Comparison of ENCODE assay signal across 17 cellular contexts in the genomic region with DNA sequence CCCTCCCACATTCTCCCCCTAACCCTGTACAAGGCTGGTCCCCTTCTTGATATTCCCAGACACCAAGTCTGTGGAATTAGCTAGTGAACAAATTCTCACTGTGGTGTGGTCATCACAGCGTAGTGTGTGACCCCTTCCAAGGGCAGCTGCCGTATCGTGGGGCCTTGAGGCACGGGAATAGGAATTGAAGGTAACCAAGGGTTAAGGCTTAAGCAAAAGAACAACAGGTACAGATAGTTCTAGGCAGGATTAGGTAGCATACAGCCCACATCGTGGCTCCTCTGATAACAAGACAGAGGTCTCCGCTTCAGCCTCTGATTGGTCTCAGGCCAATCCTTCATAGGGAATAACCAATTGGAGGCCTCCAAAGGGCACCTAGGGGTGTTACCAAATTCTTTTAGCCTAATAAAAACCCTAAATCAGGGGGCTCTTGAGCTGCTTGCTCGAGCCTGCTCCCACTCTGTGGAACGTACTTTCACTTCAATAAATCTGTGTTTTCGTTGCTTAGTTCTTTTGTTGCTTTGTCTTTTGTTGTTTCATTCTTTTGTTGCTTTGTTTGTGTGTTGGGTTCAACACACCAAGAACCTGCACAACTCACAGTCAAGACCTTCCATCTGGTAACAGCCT.
DNase-seq lines count a peak whose midpoint lies in the region; FAIRE-seq and TF ChIP-seq lines count a peak whose summit lies in the region.
"Had no signal": no experiment of that assay in that cellular context is flagged by ENCODE, and none has a peak within 500 bp of the region (broad histone marks: within the 10 kb centered on the region; RNA-seq: fewer than 3 reads in every experiment).

No MANE protein-coding gene starts in this region.

- H3K4ac ChIP-seq in H1 (replicated peaks; ENCODE audit: insufficient read length, low read depth, low read length), result no peak overlapping the region
- H3K4ac ChIP-seq in trophoblast cell (ENCODE audit: low read depth, low read length), result no peak overlapping the region

- no peak for FAIRE-seq in H1 (lab: Jason Lieb, UNC)
- no peak for FAIRE-seq in GM19239 (lab: Jason Lieb, UNC)
- FAIRE-seq in D721Med (lab: Jason Lieb, UNC), result no peak
- FAIRE-seq: A549, H54 had no signal

- H4K8ac ChIP-seq in H1 (ENCODE audit: extremely low read depth, insufficient read depth, low read length) (no peak overlapping the region), trophoblast cell (ENCODE audit: low read depth, low read length) (no peak overlapping the region)

- no peak for TF ChIP-seq POLR2A in H1 (IDR thresholded peaks at IDR 0.05; ENCODE audit: control extremely low read depth in 1 of 2, low read depth in 2 of 2, low read length in 2 of 2)

- no peak overlapping the region for H4K5ac ChIP-seq in H1 (ENCODE audit: insufficient read length, low read depth, low read length)

- H3K18ac ChIP-seq in H1 (ENCODE audit: extremely low read depth, low read length) (no peak overlapping the region), trophoblast cell (ENCODE audit: low read length) (no peak overlapping the region)

- no peak overlapping the region for H2BK20ac ChIP-seq in H1 (ENCODE audit: low read length)

- H3K14ac ChIP-seq in H1 (ENCODE audit: insufficient read length) (no peak overlapping the region), trophoblast cell (ENCODE audit: low read length) (no peak overlapping the region)

- no peak for DNase-seq in SK-N-MC (ENCODE audit: low read depth, low spot score)
- peak in 1 of 2 experiments; percentile 39 for DNase-seq in H1 (ENCODE audit: low read depth in 1 of 2, low spot score in 2 of 2)
- DNase-seq in trophoblast cell, result no peak
- no peak for DNase-seq in GM19239 (ENCODE audit: insufficient read length, low spot score)
- no peak for DNase-seq in DMS79 (lab: John Stamatoyannopoulos, UW)
- no peak for DNase-seq in D721Med (ENCODE audit: insufficient read length, low spot score)
- DNase-seq: DMS153, EL, HFFc6, NCI-H1417 treated with DMSO at 0.1 percent for 48 hours, NCI-H187 treated with DMSO at 0.1 percent for 48 hours, NCI-H226, NCI-H524, SHP77 had no signal

- H2BK120ac ChIP-seq in H1 (replicated peaks; ENCODE audit: low read depth, low read length) (no peak overlapping the region), trophoblast cell (ENCODE audit: insufficient read depth, low read length, poor library complexity) (peak overlapping the region; percentile 30)

- H3K4me1 ChIP-seq in BLaER1, result peaks cover 64% of the 10 kb centered on the region
- H3K4me1 ChIP-seq in H1 (replicated peaks in 1 of 4; ENCODE audit: control insufficient read depth in 3 of 4, insufficient read depth in 4 of 4, low read length in 3 of 4), result peaks cover 0 to 3% (median 3%) of the 10 kb centered on the region in 4 experiments; a peak in 5 of 7 replicates
- peaks cover 4 to 9% of the 10 kb centered on the region in 2 experiments for H3K4me1 ChIP-seq in trophoblast cell (ENCODE audit: control insufficient read depth in 1 of 2, insufficient read depth in 2 of 2, low read length in 2 of 2)
- H3K4me1 ChIP-seq: A549 had no signal

- H3K9ac ChIP-seq in BLaER1 (no peak overlapping the region), SK-N-MC (ENCODE audit: insufficient read length) (no peak overlapping the region), H1 (replicated peaks in 1 of 4; ENCODE audit: extremely low read depth in 1 of 4, low read depth in 3 of 4, low read length in 3 of 4) (no peak overlapping the region), trophoblast cell (ENCODE audit: low read length) (no peak overlapping the region)

- no peak overlapping the region for H3K56ac ChIP-seq in H1 (replicated peaks; ENCODE audit: insufficient read length, low read depth, low read length)

- H4K91ac ChIP-seq in H1 (replicated peaks; ENCODE audit: insufficient read length, low read length), result no peak overlapping the region
- no peak overlapping the region for H4K91ac ChIP-seq in trophoblast cell (ENCODE audit: low read depth, low read length)

- H2AK5ac ChIP-seq in H1 (ENCODE audit: low read depth, low read length), result no peak overlapping the region
- peak overlapping the region; percentile 60 for H2AK5ac ChIP-seq in trophoblast cell (ENCODE audit: low read length)

- no peak overlapping the region for H4K12ac ChIP-seq in trophoblast cell (ENCODE audit: low read depth, low read length)

- no peak overlapping the region for H2BK12ac ChIP-seq in H1 (ENCODE audit: low read depth, low read length)
- H2BK12ac ChIP-seq in trophoblast cell (ENCODE audit: low read length), result peak overlapping the region; percentile 50

- no peaks in the 10 kb centered on the region for H3K23me2 ChIP-seq in H1 (ENCODE audit: low read depth, low read length)

- H3K79me1 ChIP-seq in H1 (ENCODE audit: low read depth, low read length) (no peaks in the 10 kb centered on the region), trophoblast cell (ENCODE audit: low read length) (peaks cover 7% of the 10 kb centered on the region)

- H3K4me2 ChIP-seq in BLaER1 (peak overlapping the region; percentile 59), H1 (ENCODE audit: insufficient read depth in 1 of 2, low read depth in 2 of 2, low read length in 2 of 2) (no peak overlapping the region), trophoblast cell (ENCODE audit: low read length) (no peak overlapping the region)
- H3K4me2 ChIP-seq: A549 had no signal

- 0 out of 2 replicates have a peak overlapping the region, but pooled peaks have one; percentile 18 for H2AFZ ChIP-seq in H1 (ENCODE audit: low read length)
- no peak overlapping the region for H2AFZ ChIP-seq in trophoblast cell (ENCODE audit: insufficient read depth, low read length, poor library complexity)

- TF ChIP-seq CTCF in H1 (IDR thresholded peaks at IDR 0.05; ENCODE audit: control extremely low read depth in 1 of 3, insufficient read depth in 1 of 3, low read depth in 1 of 3, low read length in 3 of 3) (no peak), D721Med (IDR thresholded peaks at IDR 0.05; ENCODE audit: insufficient read depth, missing control alignments) (no peak)

- TF ChIP-seq EP300 in H1 (IDR thresholded peaks at IDR 0.05; ENCODE audit: borderline replicate concordance in 1 of 2, low read depth in 2 of 2, low read length in 2 of 2), result no peak

- H3K9me3 ChIP-seq in BLaER1, result peaks cover 19% of the 10 kb centered on the region
- 0 out of 2 replicates have a peak, but pooled peaks cover 6% of the 10 kb centered on the region for H3K9me3 ChIP-seq in SK-N-MC (ENCODE audit: low read depth, low read length)
- H3K9me3 ChIP-seq in H1 (ENCODE audit: insufficient read depth in 2 of 2, low read depth in 1 of 2, low read length in 1 of 2), result no peaks in the 10 kb centered on the region
- no peaks in the 10 kb centered on the region for H3K9me3 ChIP-seq in trophoblast cell (ENCODE audit: insufficient read depth, low read depth, low read length)

- H3K79me2 ChIP-seq in H1 (ENCODE audit: control insufficient read depth in 1 of 2, insufficient read depth in 2 of 2, low read length in 2 of 2) (no peaks in the 10 kb centered on the region), trophoblast cell (ENCODE audit: control insufficient read depth, insufficient read depth, low read length, poor library complexity) (no peaks in the 10 kb centered on the region)

- WGBS in H1 (ENCODE audit: extremely low coverage in 1 of 2, insufficient coverage in 1 of 2, insufficient read length in 1 of 2, insufficient replicate concordance in 2 of 2, low coverage in 1 of 2, low lambda C conversion rate in 2 of 2, missing lambda C conversion rate in 1 of 2), 2 experiments, result 88% methylated on average over 9 of the region's 9 CpGs; no CpG with 5 or more reads in 1 of the 2 experiments
- WGBS in trophoblast cell (ENCODE audit: extremely low coverage, insufficient coverage, insufficient read length), result no CpG with 5 or more reads among the region's 9 CpGs

- H2BK15ac ChIP-seq in H1 (ENCODE audit: low read length), result no peak overlapping the region

- H3K4me3 ChIP-seq in BLaER1 (no peak overlapping the region), SK-N-MC (no peak overlapping the region), H1 (ENCODE audit: extremely low read depth in 1 of 4, insufficient read depth in 2 of 4, low read depth in 3 of 4, low read length in 4 of 4) (no peak overlapping the region), trophoblast cell (ENCODE audit: low read depth, low read length) (no peak overlapping the region)
- H3K4me3 ChIP-seq: A549 had no signal

- POLR2A ChIA-PET in H1 (lab: Charles Lee; ENCODE audit: partially characterized antibody), result no interaction called here

- H4K20me1 ChIP-seq in BLaER1, result no peaks in the 10 kb centered on the region
- no peaks in the 10 kb centered on the region for H4K20me1 ChIP-seq in H1 (replicated peaks in 1 of 2; ENCODE audit: control insufficient read depth in 1 of 2, insufficient read depth in 2 of 2, low read length in 2 of 2)

- H3K27me3 ChIP-seq in BLaER1 (no peaks in the 10 kb centered on the region), H1 (replicated peaks in 1 of 4; ENCODE audit: control insufficient read depth in 3 of 4, extremely low read depth in 1 of 4, insufficient read depth in 3 of 4, low read length in 3 of 4) (no peaks in the 10 kb centered on the region), trophoblast cell (ENCODE audit: insufficient read depth, low read length) (no peaks in the 10 kb centered on the region)

- no peaks in the 10 kb centered on the region for H3K36me3 ChIP-seq in BLaER1
- no peaks in the 10 kb centered on the region; the same call in 1 of the 2 replicates for H3K36me3 ChIP-seq in SK-N-MC (ENCODE audit: insufficient read depth, low read length)
- no peaks in the 10 kb centered on the region for H3K36me3 ChIP-seq in H1 (ENCODE audit: control insufficient read depth in 2 of 4, insufficient read depth in 4 of 4, low read length in 3 of 4)
- no peaks in the 10 kb centered on the region for H3K36me3 ChIP-seq in trophoblast cell (ENCODE audit: control insufficient read depth in 1 of 2, insufficient read depth in 2 of 2, low read length in 2 of 2)

- no peak overlapping the region for H3K23ac ChIP-seq in H1 (ENCODE audit: insufficient read length)
- no peak overlapping the region for H3K23ac ChIP-seq in trophoblast cell (ENCODE audit: low read length)

- H3K27ac ChIP-seq in BLaER1 (peak overlapping the region; percentile 62), SK-N-MC (0 out of 2 replicates have a peak overlapping the region, but pooled peaks have one; percentile 10), H1 (ENCODE audit: low read depth, low read length) (no peak overlapping the region), trophoblast cell (ENCODE audit: low read depth, low read length) (no peak overlapping the region)
- H3K27ac ChIP-seq: A549 had no signal

- no peak for TF ChIP-seq RAD21 in H1 (IDR thresholded peaks at IDR 0.05 in 1 of 2, conservative IDR thresholded peaks at IDR 0.05 in 1 of 2; ENCODE audit: low read depth in 2 of 2, low read length in 2 of 2)

- H2BK5ac ChIP-seq in H1 (ENCODE audit: low read depth, low read length) (no peak overlapping the region), trophoblast cell (ENCODE audit: low read depth, low read length, poor library complexity) (no peak overlapping the region)

- CTCF ChIA-PET in H1 (lab: Charles Lee; ENCODE audit: partially characterized antibody), result interaction anchor here (0.8 to 3.7 kb wide), 2 partner anchors 11 to 338 kb away, joined by 3 to 15 read pairs; no protein-coding TSS in a partner anchor

TF ChIP-seq in H1, 55 proteins besides CTCF, POLR2A, EP300 and RAD21 (continues in another document):
- TF ChIP-seq TEAD4 (IDR thresholded peaks at IDR 0.05; ENCODE audit: low read depth, low read length) (no peak), SUZ12 (IDR thresholded peaks at IDR 0.05; ENCODE audit: low read length) (no peak), GTF2F1 (IDR thresholded peaks at IDR 0.05; ENCODE audit: borderline replicate concordance, low read depth, low read length) (no peak)

Comparison
In these comparisons a context has a peak if more than half of its experiments do, and no peak if none do; other contexts are left out.
1. H3K27ac ChIP-seq: peak in BLaER1 (single experiment) and SK-N-MC (single experiment); none in H1 (single experiment) and trophoblast cell (single experiment).